22 cellular contexts compared by ENCODE assay signal in genomic region chrX:119735467-119735866, GRCh38. TPM values are rescaled to one million over a fixed set of nuclear protein-coding genes. Genes with fewer than 3 reads are reported as not detected.
A peak's percentile ranks its signal among the peaks of the same experiment; 100 is the strongest.
DNase-seq lines count a peak whose midpoint lies in the region; ATAC-seq and TF ChIP-seq lines count a peak whose summit lies in the region.
"Had no signal": no experiment of that assay in that cellular context is flagged by ENCODE, and none has a peak within 500 bp of the region (broad histone marks: within the 10 kb centered on the region; RNA-seq: fewer than 3 reads in every experiment).

No MANE protein-coding gene starts in this region.

- no peak overlapping the region for H3K23ac ChIP-seq in mesenchymal stem cell (ENCODE audit: low read length in 2 of 2)

- no peak overlapping the region for H4K91ac ChIP-seq in mesenchymal stem cell (ENCODE audit: low read length)

- H3K4me3 ChIP-seq in left ventricle myocardium inferior (no peak overlapping the region), mesenchymal stem cell (ENCODE audit: insufficient read depth in 1 of 2, low read depth in 1 of 2, low read length in 2 of 2) (no peak overlapping the region)
- H3K4me3 ChIP-seq: adrenal gland, uterus had no signal

- H2BK120ac ChIP-seq in mesenchymal stem cell (ENCODE audit: low read depth, low read length), result no peak overlapping the region

- H3K36me3 ChIP-seq in left ventricle myocardium inferior (no peaks in the 10 kb centered on the region), mesenchymal stem cell (ENCODE audit: control insufficient read depth in 1 of 2, insufficient read depth in 2 of 2, low read depth in 1 of 2, low read length in 2 of 2) (no peaks in the 10 kb centered on the region)
- H3K36me3 ChIP-seq: adrenal gland, uterus had no signal

- ATAC-seq in left ventricle myocardium superior (no peak), GM21515 (IDR thresholded peaks at IDR 0.05; ENCODE audit: unreplicated experiment) (no peak), GM18870 (IDR thresholded peaks at IDR 0.05; ENCODE audit: unreplicated experiment) (no peak)
- ATAC-seq: stimulated activated memory B cell treated with anti-CD40 and anti-IgM and Interleukin-4, amounts not matched to agents 10 μg/mL and 1 μg/mL and 100 μg/mL, for 72 hours; T-helper 17 cell had no signal

- intact Hi-C loops in left ventricle myocardium inferior (cut with micrococcal nuclease), result no loop called here
- intact Hi-C loops in left ventricle myocardium superior (cut with micrococcal nuclease), result loop anchor here (10.0 kb wide), 1 partner anchor 221 kb away; no protein-coding TSS in a partner anchor

- no peak overlapping the region for H3K18ac ChIP-seq in mesenchymal stem cell (ENCODE audit: low read depth in 1 of 2, low read length in 2 of 2)

- 100% methylated on average over 4 of the region's 6 CpGs for WGBS in mesenchymal stem cell

- H3K9ac ChIP-seq in mesenchymal stem cell (ENCODE audit: low read length), result no peak overlapping the region

- peak overlapping the region; percentile 23 for H2BK15ac ChIP-seq in mesenchymal stem cell (ENCODE audit: low read depth, poor library complexity, severe bottlenecking)

- H3K79me1 ChIP-seq in mesenchymal stem cell (replicated peaks; ENCODE audit: low read length, poor library complexity, severe bottlenecking), result no peaks in the 10 kb centered on the region

- no peak overlapping the region for H3K4ac ChIP-seq in mesenchymal stem cell (ENCODE audit: low read depth in 1 of 2, low read length in 2 of 2)

- H3K4me2 ChIP-seq in mesenchymal stem cell (ENCODE audit: low read length, poor library complexity, severe bottlenecking), result no peak overlapping the region

- H3K4me1 ChIP-seq in left ventricle myocardium inferior (peaks cover 6% of the 10 kb centered on the region), mesenchymal stem cell (ENCODE audit: control insufficient read depth, insufficient read depth, low read depth, low read length) (peaks cover 9% of the 10 kb centered on the region)
- H3K4me1 ChIP-seq: adrenal gland, uterus had no signal

- no peak overlapping the region for H3K14ac ChIP-seq in mesenchymal stem cell (ENCODE audit: low read length in 2 of 2)

- H3K27me3 ChIP-seq in left ventricle myocardium inferior (ENCODE audit: low read depth) (no peaks in the 10 kb centered on the region), mesenchymal stem cell (ENCODE audit: control insufficient read depth in 1 of 2, insufficient read depth in 1 of 2, low read length in 2 of 2) (peaks cover 0 to 13% of the 10 kb centered on the region in 2 experiments)
- H3K27me3 ChIP-seq: adrenal gland, uterus had no signal

- no peak overlapping the region for H2BK12ac ChIP-seq in mesenchymal stem cell (ENCODE audit: low read length in 2 of 2)

- H3K9me3 ChIP-seq in left ventricle myocardium inferior (replicated peaks) (no peaks in the 10 kb centered on the region), mesenchymal stem cell (ENCODE audit: control insufficient read depth, low read length) (no peaks in the 10 kb centered on the region)
- H3K9me3 ChIP-seq: adrenal gland, uterus had no signal

- TF ChIP-seq CTCF in left ventricle myocardium inferior (IDR thresholded peaks at IDR 0.05; ENCODE audit: borderline replicate concordance) (no peak), GM20000 (IDR thresholded peaks at IDR 0.05; ENCODE audit: extremely low read depth, missing control alignments) (no peak)

- H3K27ac ChIP-seq in left ventricle myocardium inferior (replicated peaks) (peak overlapping the region; percentile 55), mesenchymal stem cell (ENCODE audit: low read length, poor library complexity, severe bottlenecking) (no peak overlapping the region)
- H3K27ac ChIP-seq: adrenal gland, C4-2B, uterus had no signal

- no peak overlapping the region for H2BK5ac ChIP-seq in mesenchymal stem cell (ENCODE audit: low read depth, low read length, poor library complexity, severe bottlenecking)

- H4K8ac ChIP-seq in mesenchymal stem cell (ENCODE audit: low read length), result no peak overlapping the region

- DNase-seq in left ventricle myocardium inferior, result no peak
- DNase-seq in left ventricle myocardium superior, result no peak
- peak; percentile 84 to 91 for DNase-seq in NCI-H524 (lab: John Stamatoyannopoulos, UW)
- DNase-seq in mesenchymal stem cell, result no peak
- DNase-seq in GM19240 (ENCODE audit: insufficient read length, low spot score), result no peak
- DNase-seq in GM20000 (ENCODE audit: low spot score), result no peak
- DNase-seq: ACHN; activated CD4-positive, alpha-beta T cell treated with anti-CD3 and anti-CD28 coated beads, Interleukin-2, amount 10 ng/mL, durations not matched to agents 24 days and 14 days; activated naive CD4-positive, alpha-beta T cell; activated T-cell treated with anti-CD3 and anti-CD28 coated beads, Interleukin-2, amount 50 U/mL, for 48 hours; naive B cell; NCI-H187 treated with DMSO at 0.1 percent for 48 hours; stimulated activated CD4-positive, alpha-beta T cell treated with anti-CD3 and anti-CD28 coated beads, Interleukin-4, amount 100 ng/mL, for 1 hour; T-helper 17 cell; uterus had no signal

- no peak overlapping the region for H2AK5ac ChIP-seq in mesenchymal stem cell (ENCODE audit: low read length, severe bottlenecking)

- H2AFZ ChIP-seq in mesenchymal stem cell (ENCODE audit: low read depth, low read length), result no peak overlapping the region

RNA-seq across cellular contexts. Expression of gene SOWAHD, which starts 22.9 kb away (rescaled TPM):
- total RNA-seq in left ventricle myocardium inferior (0.33 TPM), left ventricle myocardium superior (0.32 TPM)
- polyA plus RNA-seq in mesenchymal stem cell (2013, experiment 1 of 2), result 0.35 TPM
- 0.29 TPM for polyA plus RNA-seq in mesenchymal stem cell (2013, experiment 2 of 2)
- total RNA-seq: kidney epithelial cell, NCI-H460 had no signal

RNA-seq across cellular contexts. Expression of gene SEPTIN6, which starts 42.5 kb away (rescaled TPM):
- total RNA-seq in left ventricle myocardium inferior, result 5.6 TPM
- total RNA-seq in left ventricle myocardium superior, result 7.6 TPM
- 63.7 TPM for polyA plus RNA-seq in mesenchymal stem cell (2013, experiment 1 of 2)
- polyA plus RNA-seq in mesenchymal stem cell (2013, experiment 2 of 2), result 65.3 TPM

RNA-seq across cellular contexts. Expression of gene RPL39, which starts 56.0 kb away (rescaled TPM):
- total RNA-seq in left ventricle myocardium inferior (1,056 TPM), left ventricle myocardium superior (1,069 TPM)
- polyA plus RNA-seq in mesenchymal stem cell (2013, experiment 1 of 2), result 6,089 TPM
- polyA plus RNA-seq in mesenchymal stem cell (2013, experiment 2 of 2), result 6,065 TPM

Comparison
In these comparisons a context has a peak if more than half of its experiments do, and no peak if none do; other contexts are left out.
1. DNase-seq: peak in NCI-H524 (2 of 2); none in left ventricle myocardium inferior (single experiment), left ventricle myocardium superior (single experiment), mesenchymal stem cell (single experiment), GM19240 (single experiment) and GM20000 (single experiment).